23 cellular contexts compared by ENCODE assay signal in the genomic region with DNA sequence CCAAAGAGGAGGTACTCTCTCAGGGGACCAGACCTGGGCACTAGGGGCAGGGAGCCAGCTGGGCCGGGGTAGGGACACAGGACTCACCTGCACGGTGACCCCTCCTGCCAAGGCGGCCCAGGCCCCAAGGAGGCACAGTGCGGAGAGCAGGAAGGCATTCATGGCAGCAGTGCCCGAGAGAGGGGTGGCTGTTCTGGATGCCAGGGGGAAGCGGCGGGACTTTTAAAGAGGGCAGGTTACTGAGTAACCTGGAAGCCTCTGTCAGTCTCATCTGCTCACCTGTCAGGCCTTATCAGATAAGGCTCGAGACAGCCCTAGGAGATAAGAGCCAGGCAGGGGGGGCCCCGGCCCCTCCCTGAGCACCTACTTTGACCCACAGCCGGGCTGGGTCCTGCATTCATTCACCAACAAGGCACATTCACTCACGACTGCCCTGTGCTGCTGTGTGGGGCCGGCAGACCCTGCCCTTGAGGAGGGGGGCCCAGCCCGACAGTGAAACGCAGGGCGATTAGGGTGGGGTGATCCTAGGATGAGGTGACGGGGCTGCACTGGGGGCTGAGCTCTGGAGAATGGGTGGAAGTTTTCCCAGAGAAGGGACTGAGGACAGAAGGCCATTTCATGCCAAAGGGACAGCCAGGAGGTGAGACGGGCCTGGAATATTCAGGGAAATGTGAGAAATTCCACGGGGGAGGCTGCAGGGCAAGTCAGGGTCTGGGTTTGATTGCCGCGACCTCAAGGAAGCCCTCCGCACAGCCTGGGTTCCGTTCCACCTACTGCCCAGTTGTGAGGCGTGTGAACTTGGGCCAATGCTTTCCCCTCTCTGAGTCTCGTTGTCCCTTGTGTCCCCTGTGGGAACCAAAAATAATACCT. TPM values are rescaled to one million over a fixed set of nuclear protein-coding genes. Genes with fewer than 3 reads are reported as not detected.
DNase-seq lines count a peak whose midpoint lies in the region; ATAC-seq and TF ChIP-seq lines count a peak whose summit lies in the region.
"Had no signal": no experiment of that assay in that cellular context is flagged by ENCODE, and none has a peak within 500 bp of the region (broad histone marks: within the 10 kb centered on the region; RNA-seq: fewer than 3 reads in every experiment).

A gene with protein sequence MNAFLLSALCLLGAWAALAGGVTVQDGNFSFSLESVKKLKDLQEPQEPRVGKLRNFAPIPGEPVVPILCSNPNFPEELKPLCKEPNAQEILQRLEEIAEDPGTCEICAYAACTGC (minus strand): TSS at position 195 of the 870 bp plus-strand sequence. CDS start 33 bp downstream, at position 162.

- H3K27ac Mint-ChIP-seq in MCF 10A (ENCODE audit: low read depth, unreplicated experiment) (peak within 1 kb of the TSS; percentile 54), neural progenitor cell (peak within 1 kb of the TSS; percentile 3)
- H3K27ac Mint-ChIP-seq: activated B cell treated with CpG ODN at 0.5 μM for 24 hours; activated naive CD4-positive, alpha-beta T cell treated with anti-CD3 and anti-CD28 coated beads, Interleukin-2, amount 50 U/mL, for 24 hours; T-helper 2 cell treated with Interferon-gamma antibody and Interleukin-4, amounts not matched to agents 5 μg/mL and 100 μg/mL, for 36 hours had no signal

- no TSS peak for BruUV-seq in MCF 10A (replicated peaks; lab: Mats Ljungman, UMichigan)

- WGBS in aorta, 2 donors = 85 to 88% methylated on average over 24 of the region's 24 CpGs

- H3K27me3 ChIP-seq in breast epithelium (no peaks in the 10 kb centered on the region), duodenal mucosa (ENCODE audit: control insufficient read depth in 1 of 2, insufficient read depth in 2 of 2, low read length in 2 of 2) (no peaks in the 10 kb centered on the region), neural progenitor cell (no peaks in the 10 kb centered on the region), aorta (ENCODE audit: control insufficient read depth in 1 of 2, insufficient read depth in 2 of 2, low read length in 1 of 2) (no peaks in the 10 kb centered on the region), vagina (no peaks in the 10 kb centered on the region)
- H3K27me3 ChIP-seq: BE2C, brain microvascular endothelial cell, neutrophil, testis had no signal

- H3K4me1 Mint-ChIP-seq in MCF 10A (ENCODE audit: insufficient read depth, unreplicated experiment) (peaks cover 17% of the 10 kb centered on the region), neural progenitor cell (peaks cover 8% of the 10 kb centered on the region)
- H3K4me1 Mint-ChIP-seq: activated B cell treated with CpG ODN at 0.5 μM for 24 hours; activated naive CD4-positive, alpha-beta T cell treated with anti-CD3 and anti-CD28 coated beads, Interleukin-2, amount 50 U/mL, for 24 hours had no signal

- H3K4me1 ChIP-seq in breast epithelium = no peaks in the 10 kb centered on the region
- H3K4me1 ChIP-seq in duodenal mucosa (ENCODE audit: control insufficient read depth in 1 of 2, insufficient read depth in 2 of 2, low read length in 2 of 2) = peaks cover 36 to 40% of the 10 kb centered on the region in 2 donors
- no peaks in the 10 kb centered on the region for H3K4me1 ChIP-seq in neural progenitor cell
- H3K4me1 ChIP-seq in aorta (ENCODE audit: control insufficient read depth in 1 of 2, insufficient read depth in 2 of 2, low read length in 2 of 2) = no peaks in the 10 kb centered on the region
- H3K4me1 ChIP-seq in vagina = peaks cover 6% of the 10 kb centered on the region
- H3K4me1 ChIP-seq: BE2C had no signal

- H3K79me2 ChIP-seq in neural progenitor cell (ENCODE audit: low read depth) = no peaks in the 10 kb centered on the region

- H3K36me3 Mint-ChIP-seq in MCF 10A (ENCODE audit: insufficient read depth, unreplicated experiment) (no peaks in the 10 kb centered on the region), neural progenitor cell (no peaks in the 10 kb centered on the region)
- H3K36me3 Mint-ChIP-seq: activated naive CD4-positive, alpha-beta T cell treated with anti-CD3 and anti-CD28 coated beads, Interleukin-2, amount 50 U/mL, for 24 hours had no signal

- CTCF ChIA-PET in MCF 10A (lab: Yijun Ruan, JAX) = interaction anchor here (0.6 to 3.1 kb wide), 8 partner anchors 9 to 1508 kb away, joined by 3 to 22 read pairs (median 3); no protein-coding TSS in a partner anchor

- DNase-seq in MCF 10A (ENCODE audit: unreplicated experiment) (no peak), breast epithelium (ENCODE audit: low spot score in 2 of 2) (no peak), neural progenitor cell (ENCODE audit: low spot score) (no peak), aorta (peak; percentile 46 to 76), vagina (ENCODE audit: extremely low spot score in 2 of 2) (no peak), NCI-H128 (lab: John Stamatoyannopoulos, UW; ENCODE audit: unreplicated experiment) (no peak)
- DNase-seq: 8988T; activated B cell treated with CpG ODN at 0.5 μM for 24 hours; H7; NCI-H1436 treated with DMSO at 0.1 percent for 48 hours; retina; stimulated activated CD4-positive, alpha-beta T cell treated with anti-CD3 and anti-CD28 coated beads, Interleukin-15, amount 100 ng/mL, for 24 hours; testis had no signal

- H4K20me1 ChIP-seq in neural progenitor cell (ENCODE audit: low read depth) = no peaks in the 10 kb centered on the region

- TF ChIP-seq POLR2A in breast epithelium (IDR thresholded peaks at IDR 0.05) = no peak
- TF ChIP-seq POLR2A in vagina (IDR thresholded peaks at IDR 0.05) = no peak

- H3K27ac ChIP-seq in breast epithelium (peak within 1 kb of the TSS in 1 of 2 donors; percentile 33), duodenal mucosa (ENCODE audit: low read depth, low read length) (peak within 1 kb of the TSS; percentile 22), neural progenitor cell (no peak within 1 kb of the TSS), aorta (ENCODE audit: low read depth in 1 of 2, low read length in 2 of 2) (no peak within 1 kb of the TSS), vagina (no peak within 1 kb of the TSS)
- H3K27ac ChIP-seq: brain microvascular endothelial cell, neutrophil, SK-N-MC, testis had no signal

- H3K4me3 Mint-ChIP-seq in MCF 10A (ENCODE audit: unreplicated experiment) = no peak within 1 kb of the TSS
- H3K4me3 Mint-ChIP-seq in neural progenitor cell = no peak within 1 kb of the TSS
- H3K4me3 Mint-ChIP-seq: activated B cell treated with CpG ODN at 0.5 μM for 24 hours; activated naive CD4-positive, alpha-beta T cell treated with anti-CD3 and anti-CD28 coated beads, Interleukin-2, amount 50 U/mL, for 24 hours; T-helper 2 cell treated with Interferon-gamma antibody and Interleukin-4, amounts not matched to agents 5 μg/mL and 100 μg/mL, for 36 hours had no signal

- no peak within 1 kb of the TSS for H3K4me2 ChIP-seq in neural progenitor cell

- H3F3A ChIP-seq in neural progenitor cell (ENCODE audit: low read depth) = no peaks in the 10 kb centered on the region

- TF ChIP-seq CTCF in MCF 10A (IDR thresholded peaks at IDR 0.05; ENCODE audit: unreplicated experiment) (no peak), breast epithelium (IDR thresholded peaks at IDR 0.05) (no peak), neural progenitor cell (IDR thresholded peaks at IDR 0.05) (no peak), vagina (IDR thresholded peaks at IDR 0.05) (no peak)

- ATAC-seq in aorta (ENCODE audit: low FRiP score) (peak; percentile 4), GM18870 (IDR thresholded peaks at IDR 0.05; ENCODE audit: unreplicated experiment) (no peak)

- H3K9ac ChIP-seq in duodenal mucosa (ENCODE audit: low read depth in 1 of 2, low read length in 2 of 2) (peak within 1 kb of the TSS in 1 of 2 donors; percentile 38), neural progenitor cell (no peak within 1 kb of the TSS)

- H3K4me3 ChIP-seq in breast epithelium (no peak within 1 kb of the TSS), duodenal mucosa (ENCODE audit: low read depth in 1 of 2, low read length in 2 of 2) (no peak within 1 kb of the TSS), neural progenitor cell (no peak within 1 kb of the TSS), aorta (ENCODE audit: low read length in 2 of 2) (no peak within 1 kb of the TSS), vagina (no peak within 1 kb of the TSS)
- H3K4me3 ChIP-seq: SK-N-MC, testis had no signal

- H3K27me3 Mint-ChIP-seq in MCF 10A (ENCODE audit: insufficient read depth, unreplicated experiment) (peaks cover 23% of the 10 kb centered on the region), neural progenitor cell (ENCODE audit: insufficient read depth, low read depth) (peaks cover 9% of the 10 kb centered on the region)
- H3K27me3 Mint-ChIP-seq: activated naive CD4-positive, alpha-beta T cell treated with anti-CD3 and anti-CD28 coated beads, Interleukin-2, amount 50 U/mL, for 24 hours had no signal

- no peak within 1 kb of the TSS for H2AFZ ChIP-seq in neural progenitor cell (replicated peaks)

- H3K36me3 ChIP-seq in breast epithelium (no peaks in the 10 kb centered on the region), duodenal mucosa (ENCODE audit: control insufficient read depth in 1 of 2, insufficient read depth in 2 of 2, low read length in 2 of 2) (no peaks in the 10 kb centered on the region), neural progenitor cell (no peaks in the 10 kb centered on the region), aorta (ENCODE audit: control insufficient read depth in 1 of 2, insufficient read depth in 2 of 2, low read length in 1 of 2) (no peaks in the 10 kb centered on the region), vagina (no peaks in the 10 kb centered on the region)
- H3K36me3 ChIP-seq: BE2C, brain microvascular endothelial cell, neutrophil had no signal

- H3K9me3 Mint-ChIP-seq in MCF 10A (ENCODE audit: unreplicated experiment) (peaks cover 17% of the 10 kb centered on the region), neural progenitor cell (peaks cover 12% of the 10 kb centered on the region)

- POLR2A ChIA-PET in MCF 10A (lab: Yijun Ruan, JAX) = interaction anchor here (0.8 to 1.9 kb wide), 5 partner anchors 10 to 175 kb away, joined by 3 to 12 read pairs (median 3); no protein-coding TSS in a partner anchor

- H3K9me3 ChIP-seq in breast epithelium = peaks cover 0 to 11% of the 10 kb centered on the region in 2 donors
- peaks cover 0 to 5% of the 10 kb centered on the region in 2 donors for H3K9me3 ChIP-seq in duodenal mucosa (ENCODE audit: control insufficient read depth in 1 of 2, low read length in 2 of 2)
- no peaks in the 10 kb centered on the region for H3K9me3 ChIP-seq in neural progenitor cell (ENCODE audit: low read depth)
- peaks cover 4% of the 10 kb centered on the region for H3K9me3 ChIP-seq in aorta (ENCODE audit: control insufficient read depth, low read length)
- H3K9me3 ChIP-seq in vagina = peaks cover 7% of the 10 kb centered on the region
- H3K9me3 ChIP-seq: BE2C, neutrophil, testis had no signal

- intact Hi-C loops in MCF 10A (cut with micrococcal nuclease) (no loop called here), breast epithelium (cut with DNase I; ENCODE audit: low total_unique reads) (no loop called here), aorta (cut with DNase I) (no loop called here), vagina (cut with DNase I) (no loop called here)

RNA-seq across cellular contexts. Expression of the gene that starts here (rescaled TPM):
- total RNA-seq in MCF 10A (2022) (not detected in 2 replicates), breast epithelium (1 to 10 TPM in 1 of 3 donors, not detected in 2; 8.8 TPM), neural progenitor cell (ENCODE audit: low replicate concordance) (not detected in 2 replicates), aorta (not detected), vagina (not detected)
- 10 to 100 TPM in 1 of 2 donors, 1 to 10 TPM in 1; 1.0 to 29.8 TPM for polyA plus RNA-seq in aorta
- total RNA-seq: activated B cell treated with CpG ODN at 0.5 μM for 24 hours, fibroblast of villous mesenchyme, H7, M059J, testis had no signal

Comparison
In these comparisons a context has a peak if more than half of its experiments do, and no peak if none do; other contexts are left out.
1. DNase-seq: peak in aorta (2 of 2); none in MCF 10A (single experiment), breast epithelium (0 of 2), neural progenitor cell (single experiment), vagina (0 of 2) and NCI-H128 (single experiment).